12 cellular contexts compared by ENCODE assay signal in genomic region chr5:111227226-111227782, GRCh38. TPM values are rescaled to one million over a fixed set of nuclear protein-coding genes. Genes with fewer than 3 reads are reported as not detected.
A peak's percentile ranks its signal among the peaks of the same experiment; 100 is the strongest.
DNase-seq lines count a peak whose midpoint lies in the region; ATAC-seq and TF ChIP-seq lines count a peak whose summit lies in the region.
"Had no signal": no experiment of that assay in that cellular context is flagged by ENCODE, and none has a peak within 500 bp of the region (broad histone marks: within the 10 kb centered on the region; RNA-seq: fewer than 3 reads in every experiment).

No MANE protein-coding gene starts in this region.

- DNase-seq in activated CD8-positive, alpha-beta memory T cell treated with anti-CD3 and anti-CD28 coated beads, Interleukin-2, amount 10 ng/mL, durations not matched to agents 7 days and 5 days, result no peak
- DNase-seq in activated CD8-positive, alpha-beta memory T cell treated with anti-CD3 and anti-CD28 coated beads, Interleukin-2, amount 50 U/mL, for 48 hours, result no peak
- DNase-seq in Peyer's patch (no peak), NCI-H446 (lab: John Stamatoyannopoulos, UW) (no peak)
- DNase-seq in activated naive CD8-positive, alpha-beta T cell treated with anti-CD3 and anti-CD28 coated beads for 36 hours, result no peak
- no peak for DNase-seq in stimulated activated CD4-positive, alpha-beta T cell treated with anti-CD3 and anti-CD28 coated beads, Interleukin-1b, Interleukin-23, amount 100 ng/mL, for 48 hours
- DNase-seq: COR-L47, NCI-H1092 had no signal

- no peaks in the 10 kb centered on the region for H3K27me3 Mint-ChIP-seq in activated CD8-positive, alpha-beta memory T cell treated with anti-CD3 and anti-CD28 coated beads, Interleukin-2, amount 10 ng/mL, durations not matched to agents 7 days and 5 days
- no peaks in the 10 kb centered on the region for H3K27me3 Mint-ChIP-seq in activated naive CD8-positive, alpha-beta T cell treated with anti-CD3 and anti-CD28 coated beads for 36 hours
- H3K27me3 Mint-ChIP-seq in stimulated activated naive CD8-positive, alpha-beta T cell treated with anti-CD3 and anti-CD28 coated beads, Interleukin-15, Interleukin-2, amounts not matched to agents 100 ng/mL and 50 ng/mL, for 24 hours, result no peaks in the 10 kb centered on the region

- H3K36me3 ChIP-seq in Peyer's patch, result no peaks in the 10 kb centered on the region

- H3K27ac ChIP-seq in Peyer's patch, result peak overlapping the region; percentile 24 to 76 (median 40)
- H3K27ac ChIP-seq: hepatocyte had no signal

- peak overlapping the region in 1 of 4 donors; percentile 16 for H3K4me3 ChIP-seq in Peyer's patch
- H3K4me3 ChIP-seq: hepatocyte had no signal

- H3K9me3 Mint-ChIP-seq in activated CD8-positive, alpha-beta memory T cell treated with anti-CD3 and anti-CD28 coated beads, Interleukin-2, amount 10 ng/mL, durations not matched to agents 7 days and 5 days (ENCODE audit: low read depth), result no peaks in the 10 kb centered on the region
- no peaks in the 10 kb centered on the region for H3K9me3 Mint-ChIP-seq in activated naive CD8-positive, alpha-beta T cell treated with anti-CD3 and anti-CD28 coated beads for 36 hours
- H3K9me3 Mint-ChIP-seq in stimulated activated naive CD8-positive, alpha-beta T cell treated with anti-CD3 and anti-CD28 coated beads, Interleukin-15, Interleukin-2, amounts not matched to agents 100 ng/mL and 50 ng/mL, for 24 hours, result no peaks in the 10 kb centered on the region

- no peak for TF ChIP-seq CTCF in Peyer's patch (IDR thresholded peaks at IDR 0.05)

- peaks cover 0 to 15% (median 5%) of the 10 kb centered on the region in 4 donors for H3K4me1 ChIP-seq in Peyer's patch

- H3K36me3 Mint-ChIP-seq in activated CD8-positive, alpha-beta memory T cell treated with anti-CD3 and anti-CD28 coated beads, Interleukin-2, amount 10 ng/mL, durations not matched to agents 7 days and 5 days, result peaks cover 27% of the 10 kb centered on the region
- peaks cover 35% of the 10 kb centered on the region for H3K36me3 Mint-ChIP-seq in activated naive CD8-positive, alpha-beta T cell treated with anti-CD3 and anti-CD28 coated beads for 36 hours
- peaks cover 7% of the 10 kb centered on the region for H3K36me3 Mint-ChIP-seq in stimulated activated naive CD8-positive, alpha-beta T cell treated with anti-CD3 and anti-CD28 coated beads, Interleukin-15, Interleukin-2, amounts not matched to agents 100 ng/mL and 50 ng/mL, for 24 hours (ENCODE audit: low read depth)

- ATAC-seq in activated CD8-positive, alpha-beta memory T cell treated with anti-CD3 and anti-CD28 coated beads, Interleukin-2, amount 10 ng/mL, durations not matched to agents 7 days and 5 days, result no peak
- ATAC-seq in GM19328 (IDR thresholded peaks at IDR 0.05; ENCODE audit: unreplicated experiment), result no peak

- peaks cover 61% of the 10 kb centered on the region for H3K4me1 Mint-ChIP-seq in activated CD8-positive, alpha-beta memory T cell treated with anti-CD3 and anti-CD28 coated beads, Interleukin-2, amount 10 ng/mL, durations not matched to agents 7 days and 5 days
- H3K4me1 Mint-ChIP-seq in activated naive CD8-positive, alpha-beta T cell treated with anti-CD3 and anti-CD28 coated beads for 36 hours, result peaks cover 55% of the 10 kb centered on the region
- H3K4me1 Mint-ChIP-seq in stimulated activated naive CD8-positive, alpha-beta T cell treated with anti-CD3 and anti-CD28 coated beads, Interleukin-15, Interleukin-2, amounts not matched to agents 100 ng/mL and 50 ng/mL, for 24 hours (ENCODE audit: low read depth), result peaks cover 59% of the 10 kb centered on the region

- H3K4me3 Mint-ChIP-seq in activated CD8-positive, alpha-beta memory T cell treated with anti-CD3 and anti-CD28 coated beads, Interleukin-2, amount 10 ng/mL, durations not matched to agents 7 days and 5 days, result peak overlapping the region; percentile 96
- H3K4me3 Mint-ChIP-seq in activated naive CD8-positive, alpha-beta T cell treated with anti-CD3 and anti-CD28 coated beads for 36 hours, result peak overlapping the region; percentile 97
- H3K4me3 Mint-ChIP-seq in stimulated activated naive CD8-positive, alpha-beta T cell treated with anti-CD3 and anti-CD28 coated beads, Interleukin-15, Interleukin-2, amounts not matched to agents 100 ng/mL and 50 ng/mL, for 24 hours, result peak overlapping the region; percentile 97

- H3K9me3 ChIP-seq in Peyer's patch, result no peaks in the 10 kb centered on the region

- no peaks in the 10 kb centered on the region for H3K27me3 ChIP-seq in Peyer's patch
- H3K27me3 ChIP-seq: dorsolateral prefrontal cortex had no signal

- no peak for TF ChIP-seq POLR2A in Peyer's patch (IDR thresholded peaks at IDR 0.05)

- CTCF ChIA-PET in activated CD8-positive, alpha-beta memory T cell treated with anti-CD3 and anti-CD28 coated beads, Interleukin-2, amount 10 ng/mL, durations not matched to agents 7 days and 5 days (lab: Charles Lee), result interaction anchor here (1.0 to 6.2 kb wide), 3 partner anchors 9 to 486 kb away, joined by 3 to 65 read pairs (median 4); no protein-coding TSS in a partner anchor

- H3K27ac Mint-ChIP-seq in activated CD8-positive, alpha-beta memory T cell treated with anti-CD3 and anti-CD28 coated beads, Interleukin-2, amount 10 ng/mL, durations not matched to agents 7 days and 5 days, result peak overlapping the region; percentile 94
- peak overlapping the region; percentile 98 for H3K27ac Mint-ChIP-seq in activated naive CD8-positive, alpha-beta T cell treated with anti-CD3 and anti-CD28 coated beads for 36 hours
- H3K27ac Mint-ChIP-seq in stimulated activated naive CD8-positive, alpha-beta T cell treated with anti-CD3 and anti-CD28 coated beads, Interleukin-15, Interleukin-2, amounts not matched to agents 100 ng/mL and 50 ng/mL, for 24 hours, result peak overlapping the region; percentile 98

RNA-seq across cellular contexts. Expression of gene CAMK4, which starts 3.1 kb away (rescaled TPM):
- total RNA-seq in activated CD8-positive, alpha-beta memory T cell treated with anti-CD3 and anti-CD28 coated beads, Interleukin-2, amount 10 ng/mL, durations not matched to agents 7 days and 5 days, result 10 to 100 TPM; 77.4 to 91.1 TPM
- total RNA-seq in Peyer's patch, result 10 to 100 TPM in 1 of 4 donors, 1 to 10 TPM in 3; 3.5 to 38.8 (median 6.2) TPM
- total RNA-seq in activated naive CD8-positive, alpha-beta T cell treated with anti-CD3 and anti-CD28 coated beads for 36 hours, result 10 to 100 TPM; 66.6 to 68.0 TPM
